Comparison of ENCODE assay signal across 2 cellular contexts in genomic region chr13:69580255-69580654, GRCh38.
TF ChIP-seq lines count a peak whose summit lies in the region.

No MANE protein-coding gene starts in this region.

TF ChIP-seq in H1, 55 proteins besides CTCF, POLR2A, EP300 and RAD21:
- TF ChIP-seq SP1 (IDR thresholded peaks at IDR 0.05; ENCODE audit: low read depth, low read length) (0 out of 2 replicates have a peak, but pooled peaks have one; percentile 27), KDM5A (IDR thresholded peaks at IDR 0.05; ENCODE audit: low read length) (no peak), TEAD4 (IDR thresholded peaks at IDR 0.05; ENCODE audit: low read depth, low read length) (0 out of 2 replicates have a peak, but pooled peaks have one; percentile 6), BACH1 (IDR thresholded peaks at IDR 0.05; ENCODE audit: low read length) (no peak), HDAC6 (IDR thresholded peaks at IDR 0.05; ENCODE audit: low read depth, low read length) (no peak), TCF12 (IDR thresholded peaks at IDR 0.05; ENCODE audit: low read depth, low read length) (no peak), SUZ12 (IDR thresholded peaks at IDR 0.05; ENCODE audit: low read length) (no peak), HDAC2 (IDR thresholded peaks at IDR 0.05; ENCODE audit: borderline replicate concordance in 1 of 2, low read depth in 2 of 2, low read length in 2 of 2) (no peak; a peak in 1 of 4 replicates), POU5F1 (IDR thresholded peaks at IDR 0.05; ENCODE audit: low read depth, low read length) (0 out of 2 replicates have a peak, but pooled peaks have one; percentile 24), NANOG (IDR thresholded peaks at IDR 0.05; ENCODE audit: insufficient read depth, low read depth, low read length, poor library complexity, severe bottlenecking) (peak; percentile 80)
- TF ChIP-seq, protein P1, sequence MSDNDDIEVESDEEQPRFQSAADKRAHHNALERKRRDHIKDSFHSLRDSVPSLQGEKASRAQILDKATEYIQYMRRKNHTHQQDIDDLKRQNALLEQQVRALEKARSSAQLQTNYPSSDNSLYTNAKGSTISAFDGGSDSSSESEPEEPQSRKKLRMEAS (IDR thresholded peaks at IDR 0.05) = no peak
TF ChIP-seq in H1: peak in this region for 4.

TF ChIP-seq in HepG2, 621 proteins besides CTCF, POLR2A, EP300 and RAD21:
- TF ChIP-seq, protein P2, sequence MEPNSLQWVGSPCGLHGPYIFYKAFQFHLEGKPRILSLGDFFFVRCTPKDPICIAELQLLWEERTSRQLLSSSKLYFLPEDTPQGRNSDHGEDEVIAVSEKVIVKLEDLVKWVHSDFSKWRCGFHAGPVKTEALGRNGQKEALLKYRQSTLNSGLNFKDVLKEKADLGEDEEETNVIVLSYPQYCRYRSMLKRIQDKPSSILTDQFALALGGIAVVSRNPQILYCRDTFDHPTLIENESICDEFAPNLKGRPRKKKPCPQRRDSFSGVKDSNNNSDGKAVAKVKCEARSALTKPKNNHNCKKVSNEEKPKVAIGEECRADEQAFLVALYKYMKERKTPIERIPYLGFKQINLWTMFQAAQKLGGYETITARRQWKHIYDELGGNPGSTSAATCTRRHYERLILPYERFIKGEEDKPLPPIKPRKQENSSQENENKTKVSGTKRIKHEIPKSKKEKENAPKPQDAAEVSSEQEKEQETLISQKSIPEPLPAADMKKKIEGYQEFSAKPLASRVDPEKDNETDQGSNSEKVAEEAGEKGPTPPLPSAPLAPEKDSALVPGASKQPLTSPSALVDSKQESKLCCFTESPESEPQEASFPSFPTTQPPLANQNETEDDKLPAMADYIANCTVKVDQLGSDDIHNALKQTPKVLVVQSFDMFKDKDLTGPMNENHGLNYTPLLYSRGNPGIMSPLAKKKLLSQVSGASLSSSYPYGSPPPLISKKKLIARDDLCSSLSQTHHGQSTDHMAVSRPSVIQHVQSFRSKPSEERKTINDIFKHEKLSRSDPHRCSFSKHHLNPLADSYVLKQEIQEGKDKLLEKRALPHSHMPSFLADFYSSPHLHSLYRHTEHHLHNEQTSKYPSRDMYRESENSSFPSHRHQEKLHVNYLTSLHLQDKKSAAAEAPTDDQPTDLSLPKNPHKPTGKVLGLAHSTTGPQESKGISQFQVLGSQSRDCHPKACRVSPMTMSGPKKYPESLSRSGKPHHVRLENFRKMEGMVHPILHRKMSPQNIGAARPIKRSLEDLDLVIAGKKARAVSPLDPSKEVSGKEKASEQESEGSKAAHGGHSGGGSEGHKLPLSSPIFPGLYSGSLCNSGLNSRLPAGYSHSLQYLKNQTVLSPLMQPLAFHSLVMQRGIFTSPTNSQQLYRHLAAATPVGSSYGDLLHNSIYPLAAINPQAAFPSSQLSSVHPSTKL (CRISPR knock-in tag; IDR thresholded peaks at IDR 0.05) = no peak
- TF ChIP-seq ZNF883 (CRISPR knock-in tag; IDR thresholded peaks at IDR 0.05; ENCODE audit: not compliant biosample characterization) = no peak
- TF ChIP-seq, protein P3, sequence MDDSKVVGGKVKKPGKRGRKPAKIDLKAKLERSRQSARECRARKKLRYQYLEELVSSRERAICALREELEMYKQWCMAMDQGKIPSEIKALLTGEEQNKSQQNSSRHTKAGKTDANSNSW (CRISPR knock-in tag; IDR thresholded peaks at IDR 0.05; ENCODE audit: borderline replicate concordance) = no peak
- no peak for TF ChIP-seq PHF5A (CRISPR knock-in tag; IDR thresholded peaks at IDR 0.05; ENCODE audit: low read depth, unreplicated experiment)
- TF ChIP-seq, protein P4, sequence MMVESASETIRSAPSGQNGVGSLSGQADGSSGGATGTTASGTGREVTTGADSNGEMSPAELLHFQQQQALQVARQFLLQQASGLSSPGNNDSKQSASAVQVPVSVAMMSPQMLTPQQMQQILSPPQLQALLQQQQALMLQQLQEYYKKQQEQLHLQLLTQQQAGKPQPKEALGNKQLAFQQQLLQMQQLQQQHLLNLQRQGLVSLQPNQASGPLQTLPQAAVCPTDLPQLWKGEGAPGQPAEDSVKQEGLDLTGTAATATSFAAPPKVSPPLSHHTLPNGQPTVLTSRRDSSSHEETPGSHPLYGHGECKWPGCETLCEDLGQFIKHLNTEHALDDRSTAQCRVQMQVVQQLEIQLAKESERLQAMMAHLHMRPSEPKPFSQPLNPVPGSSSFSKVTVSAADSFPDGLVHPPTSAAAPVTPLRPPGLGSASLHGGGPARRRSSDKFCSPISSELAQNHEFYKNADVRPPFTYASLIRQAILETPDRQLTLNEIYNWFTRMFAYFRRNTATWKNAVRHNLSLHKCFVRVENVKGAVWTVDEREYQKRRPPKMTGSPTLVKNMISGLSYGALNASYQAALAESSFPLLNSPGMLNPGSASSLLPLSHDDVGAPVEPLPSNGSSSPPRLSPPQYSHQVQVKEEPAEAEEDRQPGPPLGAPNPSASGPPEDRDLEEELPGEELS (CRISPR knock-in tag; IDR thresholded peaks at IDR 0.05) = no peak
- TF ChIP-seq FOXK1 (CRISPR knock-in tag; IDR thresholded peaks at IDR 0.05; ENCODE audit: borderline replicate concordance, low read depth) = no peak
- no peak for TF ChIP-seq TFDP2 (CRISPR knock-in tag; IDR thresholded peaks at IDR 0.05)
- TF ChIP-seq ZNF570 (CRISPR knock-in tag; IDR thresholded peaks at IDR 0.05; ENCODE audit: borderline replicate concordance) = no peak
